8 cellular contexts compared by ENCODE assay signal in the genomic region with DNA sequence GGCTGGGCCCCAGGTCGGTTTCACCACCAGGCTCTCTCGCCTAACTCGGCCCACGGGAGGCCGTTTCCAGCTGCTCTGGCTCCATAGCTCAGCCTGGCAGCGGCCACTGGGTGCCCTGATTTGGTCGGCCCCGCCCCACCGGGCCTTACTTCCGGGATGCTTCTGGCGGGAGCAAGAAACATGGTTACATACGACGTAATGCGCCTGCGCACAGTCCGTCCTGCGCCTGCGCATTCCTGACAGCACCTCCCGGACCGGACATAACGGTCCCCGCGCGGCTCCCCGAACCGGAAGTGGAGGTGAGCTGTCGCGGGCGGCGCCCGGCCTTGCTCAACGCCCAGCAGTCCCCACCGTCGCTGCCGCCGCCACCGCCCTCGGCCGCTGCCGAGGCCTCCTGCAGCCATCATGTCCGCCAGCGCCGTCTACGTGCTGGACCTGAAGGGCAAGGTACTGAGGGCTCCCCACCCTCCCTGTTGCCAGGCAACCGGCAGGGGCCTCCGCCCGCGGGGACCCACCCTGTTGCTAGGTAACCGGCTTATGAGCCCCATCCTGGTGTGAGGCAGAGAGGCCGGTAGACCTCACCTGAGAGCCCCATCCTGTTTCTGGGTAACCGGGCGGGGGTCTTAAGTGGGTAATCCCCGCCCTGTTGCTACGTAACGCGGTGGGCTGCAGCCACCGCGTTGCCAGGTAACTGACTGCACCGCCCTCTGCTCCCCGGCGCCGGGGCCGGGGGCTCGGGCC. TPM values are rescaled to one million over a fixed set of nuclear protein-coding genes. Genes with fewer than 3 reads are reported as not detected.
DNase-seq lines count a peak whose midpoint lies in the region; ATAC-seq lines count a peak whose summit lies in the region.

Gene AP1M1, plus strand, starts transcription at position 290 of the 741 bp plus-strand sequence. Its CDS starts 116 bp downstream, at position 406.

- peaks cover 51% of the 10 kb centered on the region for H3K4me1 Mint-ChIP-seq in activated T-helper 1 cell treated with anti-CD3 and anti-CD28 coated beads, Interleukin-12 subunit alpha, Interleukin-12 subunit beta, Interleukin-2, Interleukin-4 antibody, amounts not matched to agents 30 ng/mL and 10 ng/mL and 1 ng/mL, durations not matched to agents 14 hours and 24 hours and 36 hours (ENCODE audit: low read depth)
- peaks cover 38 to 49% (median 46%) of the 10 kb centered on the region in 7 donors for H3K4me1 Mint-ChIP-seq in naive thymus-derived CD4-positive, alpha-beta T cell
- peaks cover 31 to 53% of the 10 kb centered on the region in 2 donors for H3K4me1 Mint-ChIP-seq in stimulated activated naive B cell treated with anti-CD40 and anti-IgM and Interleukin-4, amounts not matched to agents 10 μg/mL and 1 μg/mL and 100 μg/mL, for 72 hours

- POLR2A ChIA-PET in naive thymus-derived CD4-positive, alpha-beta T cell (lab: Charles Lee) = interaction anchor here (0.5 to 2.4 kb wide), 17 partner anchors 10 to 216 kb away, joined by 3 to 10 read pairs (median 5); partner anchors contain the start of genes FAM32A and KLF2

- CTCF ChIA-PET in naive thymus-derived CD4-positive, alpha-beta T cell (lab: Charles Lee) = interaction anchor here (0.6 to 1.0 kb wide), 7 partner anchors 13 to 636 kb away, joined by 3 to 5 read pairs (median 3); partner anchors contain the start of gene FAM32A

- H3K27ac Mint-ChIP-seq in activated T-helper 1 cell treated with anti-CD3 and anti-CD28 coated beads, Interleukin-12 subunit alpha, Interleukin-12 subunit beta, Interleukin-2, Interleukin-4 antibody, amounts not matched to agents 30 ng/mL and 10 ng/mL and 1 ng/mL, durations not matched to agents 14 hours and 24 hours and 36 hours = peak within 1 kb of the TSS; percentile 95
- H3K27ac Mint-ChIP-seq in naive thymus-derived CD4-positive, alpha-beta T cell = peak within 1 kb of the TSS; percentile 90 to 99 (median 97)
- peak within 1 kb of the TSS; percentile 98 for H3K27ac Mint-ChIP-seq in stimulated activated naive B cell treated with anti-CD40 and anti-IgM and Interleukin-4, amounts not matched to agents 10 μg/mL and 1 μg/mL and 100 μg/mL, for 72 hours

- peak; percentile 71 for ATAC-seq in GM21825 (IDR thresholded peaks at IDR 0.05; ENCODE audit: unreplicated experiment)
- ATAC-seq in naive thymus-derived CD4-positive, alpha-beta T cell = peak; percentile 94
- ATAC-seq in stimulated activated naive B cell treated with anti-CD40 and anti-IgM and Interleukin-4, amounts not matched to agents 10 μg/mL and 1 μg/mL and 100 μg/mL, for 72 hours (replicated peaks) = peak; percentile 92 to 94

- intact Hi-C loops in activated T-helper 1 cell treated with anti-CD3 and anti-CD28 coated beads, Interleukin-12 subunit alpha, Interleukin-12 subunit beta, Interleukin-2, Interleukin-4 antibody, amounts not matched to agents 30 ng/mL and 10 ng/mL and 1 ng/mL, durations not matched to agents 14 hours and 24 hours and 36 hours (cut with micrococcal nuclease) = loop anchor here (1.0 to 5.0 kb wide), 9 partner anchors 12 to 361 kb away; partner anchors contain the start of genes CHERP, FAM32A and RAB8A
- intact Hi-C loops in naive thymus-derived CD4-positive, alpha-beta T cell (cut with micrococcal nuclease) = loop anchor here (1.0 to 5.0 kb wide), 10 partner anchors 12 to 361 kb away; partner anchors contain the start of genes FAM32A (in 2 of the 2), KLF2 (in 2 of the 2), RAB8A (in 2 of the 2) and EPS15L1 (in 1 of the 2)

- peak within 1 kb of the TSS; percentile 95 for H3K4me3 Mint-ChIP-seq in activated T-helper 1 cell treated with anti-CD3 and anti-CD28 coated beads, Interleukin-12 subunit alpha, Interleukin-12 subunit beta, Interleukin-2, Interleukin-4 antibody, amounts not matched to agents 30 ng/mL and 10 ng/mL and 1 ng/mL, durations not matched to agents 14 hours and 24 hours and 36 hours
- peak within 1 kb of the TSS; percentile 81 to 95 (median 90) for H3K4me3 Mint-ChIP-seq in naive thymus-derived CD4-positive, alpha-beta T cell
- peak within 1 kb of the TSS; percentile 90 to 98 for H3K4me3 Mint-ChIP-seq in stimulated activated naive B cell treated with anti-CD40 and anti-IgM and Interleukin-4, amounts not matched to agents 10 μg/mL and 1 μg/mL and 100 μg/mL, for 72 hours

- peak within 1 kb of the TSS; percentile 72 for H3K27ac ChIP-seq in Karpas-422 (ENCODE audit: low read length)
- peak within 1 kb of the TSS; percentile 95 for H3K27ac ChIP-seq in naive thymus-derived CD4-positive, alpha-beta T cell (ENCODE audit: low read depth, low read length)

- DNase-seq in DMS79 treated with DMSO at 0.1 percent for 48 hours (lab: John Stamatoyannopoulos, UW) = peak; percentile 97
- DNase-seq in Karpas-422 = peak; percentile 99
- peak; percentile 98 for DNase-seq in RKO (ENCODE audit: low spot score)
- DNase-seq in activated T-helper 1 cell treated with anti-CD3 and anti-CD28 coated beads, Interleukin-12 subunit alpha, Interleukin-12 subunit beta, Interleukin-2, Interleukin-4 antibody, amounts not matched to agents 30 ng/mL and 10 ng/mL and 1 ng/mL, durations not matched to agents 14 hours and 24 hours and 36 hours (ENCODE audit: low spot score) = peak; percentile 99
- DNase-seq in fibroblast of gingiva (ENCODE audit: low read depth) = peak; percentile 95
- DNase-seq in naive thymus-derived CD4-positive, alpha-beta T cell = peak; percentile 96 to 99 (median 97)
- peak; percentile 98 for DNase-seq in stimulated activated naive B cell treated with anti-CD40 and anti-IgM and Interleukin-4, amounts not matched to agents 10 μg/mL and 1 μg/mL and 100 μg/mL, for 72 hours

- 0 out of 2 replicates have a peak, but pooled peaks cover 3% of the 10 kb centered on the region for H3K36me3 ChIP-seq in Karpas-422 (ENCODE audit: insufficient read depth, low read length)
- H3K36me3 ChIP-seq in naive thymus-derived CD4-positive, alpha-beta T cell (ENCODE audit: control insufficient read depth in 2 of 3, insufficient read depth in 3 of 3, low read length in 3 of 3) = peaks cover 0 to 37% (median 0%) of the 10 kb centered on the region in 3 experiments

- peaks cover 22% of the 10 kb centered on the region for H3K36me3 Mint-ChIP-seq in activated T-helper 1 cell treated with anti-CD3 and anti-CD28 coated beads, Interleukin-12 subunit alpha, Interleukin-12 subunit beta, Interleukin-2, Interleukin-4 antibody, amounts not matched to agents 30 ng/mL and 10 ng/mL and 1 ng/mL, durations not matched to agents 14 hours and 24 hours and 36 hours (ENCODE audit: low read depth)
- H3K36me3 Mint-ChIP-seq in naive thymus-derived CD4-positive, alpha-beta T cell = peaks cover 0 to 23% (median 11%) of the 10 kb centered on the region in 5 donors
- H3K36me3 Mint-ChIP-seq in stimulated activated naive B cell treated with anti-CD40 and anti-IgM and Interleukin-4, amounts not matched to agents 10 μg/mL and 1 μg/mL and 100 μg/mL, for 72 hours = peaks cover 21 to 35% of the 10 kb centered on the region in 2 donors

- H3K27me3 ChIP-seq in Karpas-422 (ENCODE audit: low read length) = no peaks in the 10 kb centered on the region
- H3K27me3 ChIP-seq in naive thymus-derived CD4-positive, alpha-beta T cell (ENCODE audit: control insufficient read depth in 2 of 2, insufficient read depth in 2 of 2, low read length in 2 of 2) = no peaks in the 10 kb centered on the region

- no peaks in the 10 kb centered on the region for H3K9me3 Mint-ChIP-seq in activated T-helper 1 cell treated with anti-CD3 and anti-CD28 coated beads, Interleukin-12 subunit alpha, Interleukin-12 subunit beta, Interleukin-2, Interleukin-4 antibody, amounts not matched to agents 30 ng/mL and 10 ng/mL and 1 ng/mL, durations not matched to agents 14 hours and 24 hours and 36 hours
- H3K9me3 Mint-ChIP-seq in naive thymus-derived CD4-positive, alpha-beta T cell = no peaks in the 10 kb centered on the region
- no peaks in the 10 kb centered on the region for H3K9me3 Mint-ChIP-seq in stimulated activated naive B cell treated with anti-CD40 and anti-IgM and Interleukin-4, amounts not matched to agents 10 μg/mL and 1 μg/mL and 100 μg/mL, for 72 hours

- H3K9me3 ChIP-seq in Karpas-422 (ENCODE audit: low read length) = no peaks in the 10 kb centered on the region
- no peaks in the 10 kb centered on the region for H3K9me3 ChIP-seq in naive thymus-derived CD4-positive, alpha-beta T cell (ENCODE audit: control insufficient read depth in 2 of 3, low read length in 3 of 3)

- no peaks in the 10 kb centered on the region for H3K9me2 ChIP-seq in Karpas-422 (replicated peaks; ENCODE audit: insufficient read depth, low read length)

- H3K4me1 ChIP-seq in Karpas-422 (ENCODE audit: low read length) = peaks cover 27% of the 10 kb centered on the region
- peaks cover 16 to 23% of the 10 kb centered on the region in 2 donors for H3K4me1 ChIP-seq in naive thymus-derived CD4-positive, alpha-beta T cell (ENCODE audit: control insufficient read depth in 2 of 2, insufficient read depth in 2 of 2, low read length in 2 of 2)

- peak within 1 kb of the TSS; percentile 78; the same call in 1 of the 2 replicates for H2AFZ ChIP-seq in Karpas-422 (ENCODE audit: low read length)

- H3K79me2 ChIP-seq in Karpas-422 (ENCODE audit: low read length) = peaks cover 41% of the 10 kb centered on the region

- peak within 1 kb of the TSS; percentile 93 for H3K9ac ChIP-seq in Karpas-422 (ENCODE audit: low read length)

- H3K4me2 ChIP-seq in Karpas-422 (ENCODE audit: low read depth, low read length, poor library complexity, severe bottlenecking) = peak within 1 kb of the TSS; percentile 85

- no peaks in the 10 kb centered on the region for H3K27me3 Mint-ChIP-seq in activated T-helper 1 cell treated with anti-CD3 and anti-CD28 coated beads, Interleukin-12 subunit alpha, Interleukin-12 subunit beta, Interleukin-2, Interleukin-4 antibody, amounts not matched to agents 30 ng/mL and 10 ng/mL and 1 ng/mL, durations not matched to agents 14 hours and 24 hours and 36 hours (ENCODE audit: insufficient read depth)
- H3K27me3 Mint-ChIP-seq in naive thymus-derived CD4-positive, alpha-beta T cell = no peaks in the 10 kb centered on the region
- no peaks in the 10 kb centered on the region for H3K27me3 Mint-ChIP-seq in stimulated activated naive B cell treated with anti-CD40 and anti-IgM and Interleukin-4, amounts not matched to agents 10 μg/mL and 1 μg/mL and 100 μg/mL, for 72 hours

- no peaks in the 10 kb centered on the region; the same call in 1 of the 2 replicates for H4K20me1 ChIP-seq in Karpas-422 (ENCODE audit: insufficient read depth, low read depth, low read length)

- H3K4me3 ChIP-seq in Karpas-422 (ENCODE audit: low read length) = peak within 1 kb of the TSS; percentile 97
- peak within 1 kb of the TSS; percentile 99 for H3K4me3 ChIP-seq in naive thymus-derived CD4-positive, alpha-beta T cell (ENCODE audit: low read length)

RNA-seq across cellular contexts. Expression of gene AP1M1, which starts in this region (rescaled TPM):
- total RNA-seq in Karpas-422 (2014; rRNA removed; shearing (Covaris generic); ENCODE audit: low replicate concordance) = 43.3 and 68.5 TPM in 2 replicates
- 116 and 117 TPM in 2 replicates for total RNA-seq in activated T-helper 1 cell treated with anti-CD3 and anti-CD28 coated beads, Interleukin-12 subunit alpha, Interleukin-12 subunit beta, Interleukin-2, Interleukin-4 antibody, amounts not matched to agents 30 ng/mL and 10 ng/mL and 1 ng/mL, durations not matched to agents 14 hours and 24 hours and 36 hours
- total RNA-seq in naive thymus-derived CD4-positive, alpha-beta T cell = 100 to 1,000 TPM in 4 of 5 experiments, 10 to 100 TPM in 1; 94.9 to 149 (median 125) TPM
- polyA plus RNA-seq in naive thymus-derived CD4-positive, alpha-beta T cell = 100 to 1,000 TPM; 134 to 169 TPM

Comparison
In these comparisons a context has a peak if more than half of its experiments do, and no peak if none do; other contexts are left out.
1. Peak in every context shown above with its lines: DNase-seq, ATAC-seq, H3K4me3 ChIP-seq and H3K27ac ChIP-seq.